ENCODE assay signal across 16 cellular contexts in genomic region chr10:26216949-26217395, GRCh38. TPM values are rescaled to one million over a fixed set of nuclear protein-coding genes. Genes with fewer than 3 reads are reported as not detected.
DNase-seq lines count a peak whose midpoint lies in the region; ATAC-seq, FAIRE-seq and TF ChIP-seq lines count a peak whose summit lies in the region.
"Had no signal": no experiment of that assay in that cellular context is flagged by ENCODE, and none has a peak within 500 bp of the region (broad histone marks: within the 10 kb centered on the region; RNA-seq: fewer than 3 reads in every experiment).

No MANE protein-coding gene starts in this region.

- no peak overlapping the region for H3K4ac ChIP-seq in mesendoderm (ENCODE audit: low read depth, low read length)

- H3K79me2 ChIP-seq in mesendoderm (ENCODE audit: control insufficient read depth, insufficient read depth, low read length), result no peaks in the 10 kb centered on the region

- H4K5ac ChIP-seq in mesendoderm (ENCODE audit: low read length), result no peak overlapping the region

- H3K36me3 ChIP-seq in BLaER1 treated with 17β-estradiol and CSF1 and Interleukin-3, amounts not matched to agents 10 nM and 100 nM, result no peaks in the 10 kb centered on the region
- H3K36me3 ChIP-seq in mesendoderm (ENCODE audit: control insufficient read depth, insufficient read depth, low read length), result no peaks in the 10 kb centered on the region
- H3K36me3 ChIP-seq: esophagus muscularis mucosa, WERI-Rb-1 had no signal

- H3K9me3 ChIP-seq in A549, result 0 out of 3 replicates have a peak, but pooled peaks cover 2% of the 10 kb centered on the region
- peaks cover 16 to 34% (median 28%) of the 10 kb centered on the region in 11 experiments; a peak in 21 of 22 replicates for H3K9me3 ChIP-seq in BLaER1 treated with 17β-estradiol and CSF1 and Interleukin-3, amounts not matched to agents 10 nM and 100 nM (replicated peaks in 1 of 11)
- H3K9me3 ChIP-seq: esophagus muscularis mucosa, mucosa of descending colon had no signal

- H3K4me1 ChIP-seq in A549 (peaks cover 23% of the 10 kb centered on the region; the same call in 2 of the 3 replicates), mesendoderm (ENCODE audit: control insufficient read depth, low read depth, low read length) (peaks cover 2% of the 10 kb centered on the region)
- peaks cover 37 to 44% (median 41%) of the 10 kb centered on the region in 10 experiments for H3K4me1 ChIP-seq in BLaER1 treated with 17β-estradiol and CSF1 and Interleukin-3, amounts not matched to agents 10 nM and 100 nM

- no peak overlapping the region for H3K18ac ChIP-seq in mesendoderm (ENCODE audit: low read length)

- H3K27me3 Mint-ChIP-seq in activated naive CD8-positive, alpha-beta T cell treated with anti-CD3 and anti-CD28 coated beads, Interleukin-2, amount 10 ng/mL, durations not matched to agents 7 days and 5 days, result peaks cover 91% of the 10 kb centered on the region

- no peak overlapping the region for H2BK15ac ChIP-seq in mesendoderm (replicated peaks; ENCODE audit: low read depth)

- no peak for TF ChIP-seq RAD21 in A549 (conservative IDR thresholded peaks at IDR 0.05 in 1 of 2, IDR thresholded peaks at IDR 0.05 in 1 of 2)

- H4K8ac ChIP-seq in mesendoderm (ENCODE audit: low read depth, low read length), result no peak overlapping the region

- H4K20me1 ChIP-seq in BLaER1 treated with 17β-estradiol and CSF1 and Interleukin-3, amounts not matched to agents 10 nM and 100 nM, result peaks cover 0 to 40% (median 34%) of the 10 kb centered on the region in 11 experiments; a peak in 18 of 22 replicates

- no peak overlapping the region for H2BK120ac ChIP-seq in mesendoderm (ENCODE audit: low read depth, low read length)

- no peak for TF ChIP-seq EP300 in A549 (IDR thresholded peaks at IDR 0.05)

- H3K36me3 Mint-ChIP-seq in activated naive CD8-positive, alpha-beta T cell treated with anti-CD3 and anti-CD28 coated beads, Interleukin-2, amount 10 ng/mL, durations not matched to agents 7 days and 5 days, result peaks cover 5% of the 10 kb centered on the region
- H3K36me3 Mint-ChIP-seq: CD4-positive, CD25-positive, alpha-beta regulatory T cell had no signal

- DNase-seq in A549 (ENCODE audit: low read depth in 1 of 2, low spot score in 1 of 2), result no peak
- no peak for DNase-seq in activated naive CD8-positive, alpha-beta T cell treated with anti-CD3 and anti-CD28 coated beads, Interleukin-2, amount 10 ng/mL, durations not matched to agents 7 days and 5 days
- peak; percentile 8 for DNase-seq in mesendoderm
- DNase-seq in GF-D8 (lab: John Stamatoyannopoulos, UW), result no peak
- no peak for DNase-seq in NCI-H774 (lab: John Stamatoyannopoulos, UW)
- no peak for DNase-seq in cerebellar cortex (ENCODE audit: low spot score)
- DNase-seq in LoVo (ENCODE audit: low spot score), result no peak
- DNase-seq: CD4-positive, CD25-positive, alpha-beta regulatory T cell; cerebellar nuclear complex; GDM1; HCEC 1CT; mucosa of descending colon; WERI-Rb-1 had no signal

- FAIRE-seq in A549 (lab: Jason Lieb, UNC), result no peak

- 34% methylated on average over 19 of the region's 20 CpGs for WGBS in A549 (ENCODE audit: missing lambda C conversion rate)
- WGBS in mesendoderm (ENCODE audit: extremely low coverage, insufficient coverage, low lambda C conversion rate), result no CpG with 5 or more reads among the region's 20 CpGs

- H3K9ac ChIP-seq in BLaER1 treated with 17β-estradiol and CSF1 and Interleukin-3, amounts not matched to agents 10 nM and 100 nM, result no peak overlapping the region
- no peak overlapping the region for H3K9ac ChIP-seq in mesendoderm (ENCODE audit: low read length)

- no peak overlapping the region for H3K56ac ChIP-seq in mesendoderm (ENCODE audit: low read length)

- H3K4me2 ChIP-seq in A549 (peak overlapping the region; percentile 68), mesendoderm (ENCODE audit: low read length) (no peak overlapping the region)
- peak overlapping the region; percentile 76 to 99 (median 97) for H3K4me2 ChIP-seq in BLaER1 treated with 17β-estradiol and CSF1 and Interleukin-3, amounts not matched to agents 10 nM and 100 nM

- POLR2A ChIA-PET in A549 (lab: Yijun Ruan, JAX), result no interaction called here
- POLR2A ChIA-PET in activated naive CD8-positive, alpha-beta T cell treated with anti-CD3 and anti-CD28 coated beads, Interleukin-2, amount 10 ng/mL, durations not matched to agents 7 days and 5 days (lab: Charles Lee), result no interaction called here

- H3K27ac Mint-ChIP-seq in activated naive CD8-positive, alpha-beta T cell treated with anti-CD3 and anti-CD28 coated beads, Interleukin-2, amount 10 ng/mL, durations not matched to agents 7 days and 5 days, result no peak overlapping the region
- H3K27ac Mint-ChIP-seq: CD4-positive, CD25-positive, alpha-beta regulatory T cell had no signal

- no peaks in the 10 kb centered on the region for H3K79me1 ChIP-seq in mesendoderm (ENCODE audit: low read length)

- H3K4me3 ChIP-seq in A549, result peak overlapping the region; percentile 28; the same call in 1 of the 3 replicates
- H3K4me3 ChIP-seq in BLaER1 treated with 17β-estradiol and CSF1 and Interleukin-3, amounts not matched to agents 10 nM and 100 nM, result peak overlapping the region; percentile 49 to 66 (median 55)
- no peak overlapping the region for H3K4me3 ChIP-seq in mesendoderm (ENCODE audit: low read length)
- H3K4me3 ChIP-seq: mucosa of descending colon had no signal

- peak overlapping the region; percentile 62 for H3K4me3 Mint-ChIP-seq in activated naive CD8-positive, alpha-beta T cell treated with anti-CD3 and anti-CD28 coated beads, Interleukin-2, amount 10 ng/mL, durations not matched to agents 7 days and 5 days

- H3K27me3 ChIP-seq in BLaER1 treated with 17β-estradiol and CSF1 and Interleukin-3, amounts not matched to agents 10 nM and 100 nM, result peaks cover 93 to 100% (median 100%) of the 10 kb centered on the region in 11 experiments
- H3K27me3 ChIP-seq in mesendoderm (ENCODE audit: insufficient read depth, low read length, poor library complexity), result peaks cover 75% of the 10 kb centered on the region

- TF ChIP-seq POLR2A in A549 (IDR thresholded peaks at IDR 0.05; ENCODE audit: low read length), result no peak

- no peak for TF ChIP-seq CTCF in A549 (IDR thresholded peaks at IDR 0.05)

- no peaks in the 10 kb centered on the region for H3K9me3 Mint-ChIP-seq in activated naive CD8-positive, alpha-beta T cell treated with anti-CD3 and anti-CD28 coated beads, Interleukin-2, amount 10 ng/mL, durations not matched to agents 7 days and 5 days

- H3K4me1 Mint-ChIP-seq in activated naive CD8-positive, alpha-beta T cell treated with anti-CD3 and anti-CD28 coated beads, Interleukin-2, amount 10 ng/mL, durations not matched to agents 7 days and 5 days, result peaks cover 27% of the 10 kb centered on the region

- H3K23ac ChIP-seq in mesendoderm (ENCODE audit: low read length), result no peak overlapping the region

- CTCF ChIA-PET in A549 (lab: Yijun Ruan, JAX), result no interaction called here

- no peak overlapping the region for H2AK5ac ChIP-seq in mesendoderm (ENCODE audit: low read length)

- H2BK5ac ChIP-seq in mesendoderm (ENCODE audit: low read length), result no peak overlapping the region

- no peak; a peak in 1 of 6 replicates for ATAC-seq in A549
- no peak for ATAC-seq in activated naive CD8-positive, alpha-beta T cell treated with anti-CD3 and anti-CD28 coated beads, Interleukin-2, amount 10 ng/mL, durations not matched to agents 7 days and 5 days (ENCODE audit: low read depth)
- ATAC-seq: mucosa of descending colon had no signal

- H3K27ac ChIP-seq in A549, result no peak overlapping the region
- no peak overlapping the region for H3K27ac ChIP-seq in BLaER1 treated with 17β-estradiol and CSF1 and Interleukin-3, amounts not matched to agents 10 nM and 100 nM
- H3K27ac ChIP-seq in mesendoderm (ENCODE audit: low read depth, low read length), result no peak overlapping the region
- H3K27ac ChIP-seq: esophagus muscularis mucosa, WERI-Rb-1 had no signal

TF ChIP-seq in A549, 52 proteins besides CTCF, POLR2A, EP300 and RAD21 (continues in another document):
- TF ChIP-seq, protein P1, sequence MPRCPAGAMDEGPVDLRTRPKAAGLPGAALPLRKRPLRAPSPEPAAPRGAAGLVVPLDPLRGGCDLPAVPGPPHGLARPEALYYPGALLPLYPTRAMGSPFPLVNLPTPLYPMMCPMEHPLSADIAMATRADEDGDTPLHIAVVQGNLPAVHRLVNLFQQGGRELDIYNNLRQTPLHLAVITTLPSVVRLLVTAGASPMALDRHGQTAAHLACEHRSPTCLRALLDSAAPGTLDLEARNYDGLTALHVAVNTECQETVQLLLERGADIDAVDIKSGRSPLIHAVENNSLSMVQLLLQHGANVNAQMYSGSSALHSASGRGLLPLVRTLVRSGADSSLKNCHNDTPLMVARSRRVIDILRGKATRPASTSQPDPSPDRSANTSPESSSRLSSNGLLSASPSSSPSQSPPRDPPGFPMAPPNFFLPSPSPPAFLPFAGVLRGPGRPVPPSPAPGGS (IDR thresholded peaks at IDR 0.05), result no peak
- TF ChIP-seq E2F6 (IDR thresholded peaks at IDR 0.05; ENCODE audit: borderline replicate concordance, low read depth) (no peak), HOXA7 (CRISPR knock-in tag; IDR thresholded peaks at IDR 0.05) (no peak), JUN (IDR thresholded peaks at IDR 0.05) (no peak), CBX8 (IDR thresholded peaks at IDR 0.05) (no peak), ATOH8 (CRISPR knock-in tag; IDR thresholded peaks at IDR 0.05; ENCODE audit: low read depth) (no peak), EHF (CRISPR knock-in tag; IDR thresholded peaks at IDR 0.05) (no peak), ESRRA (IDR thresholded peaks at IDR 0.05; ENCODE audit: borderline replicate concordance, low read length) (no peak)

RNA-seq across cellular contexts. Expression of gene GAD2, which starts 0.4 kb away (rescaled TPM):
- polyA plus RNA-seq in A549 (2011; rRNA removed) (not detected in 2 replicates), A549 (2017; fragmentation: RNase III; extraction: RNeasy Plus Mini Kit Qiagen cat#74134 plus additional on column Dnase treatment) (not detected in 3 replicates)
- polyA plus RNA-seq in A549 (2012; cell fraction: cytosol; rRNA removed), result not detected in 2 replicates
- not detected in 2 replicates for polyA plus RNA-seq in A549 (2012; cell fraction: nucleus; rRNA removed)
- polyA minus RNA-seq in A549 (2011; rRNA and poly(A)+ RNA removed), result not detected in 2 replicates
- total RNA-seq in activated naive CD8-positive, alpha-beta T cell treated with anti-CD3 and anti-CD28 coated beads, Interleukin-2, amount 10 ng/mL, durations not matched to agents 7 days and 5 days, result not detected
- 0.21 TPM for polyA plus RNA-seq in mesendoderm (2013, experiment 1 of 2)
- polyA plus RNA-seq in mesendoderm (2013, experiment 2 of 2), result 0.31 TPM
- total RNA-seq: CD4-positive, CD25-positive, alpha-beta regulatory T cell; esophagus muscularis mucosa; mucosa of descending colon; subcutaneous adipose tissue had no signal
- polyA plus RNA-seq: CD4-positive, CD25-positive, alpha-beta regulatory T cell had no signal
